ENCODE assay signal across 26 cellular contexts in the genomic region with DNA sequence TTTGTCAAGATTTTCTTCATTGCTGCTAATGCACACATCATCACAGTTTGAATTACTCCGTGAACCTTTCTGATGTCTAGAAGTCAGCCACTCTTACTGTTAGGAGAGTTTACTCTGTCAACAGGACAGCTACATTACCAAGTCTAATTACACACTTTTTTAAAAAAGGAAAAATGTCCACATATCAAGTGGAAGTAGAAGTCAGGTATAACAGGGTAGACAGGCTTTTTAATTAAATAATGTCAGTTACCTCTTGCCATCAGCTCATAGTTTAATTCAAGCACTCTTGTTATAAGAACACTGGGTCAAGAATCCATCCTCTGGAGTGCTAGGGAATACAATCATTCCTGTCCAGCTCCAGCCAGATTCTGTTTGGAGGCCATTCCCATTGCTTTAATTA.
"Had no signal": no experiment of that assay in that cellular context is flagged by ENCODE, and none has a peak within 500 bp of the region (broad histone marks: within the 10 kb centered on the region; RNA-seq: fewer than 3 reads in every experiment).

No MANE protein-coding gene starts in this region.

- H3K27me3 ChIP-seq: adrenal gland, body of pancreas, colonic mucosa, esophagus squamous epithelium, gastroesophageal sphincter had no signal

- H3K27ac ChIP-seq: adrenal gland, body of pancreas, colonic mucosa, epithelial cell of prostate, esophagus squamous epithelium, gastroesophageal sphincter, heart right ventricle had no signal

- H3K9me3 ChIP-seq: adrenal gland, body of pancreas, colonic mucosa, esophagus squamous epithelium, gastroesophageal sphincter had no signal

- ATAC-seq: activated CD8-positive, alpha-beta T cell treated with anti-CD3 and anti-CD28 coated beads for 36 hours; activated T-cell treated with anti-CD3 and anti-CD28 coated beads, Interleukin-2, amount 50 U/mL, for 4 hours; activated T-helper 17 cell treated with anti-CD3 and anti-CD28 coated beads, Interleukin-2, amount 50 U/mL, for 72 hours; body of pancreas; gastroesophageal sphincter; heart right ventricle; WTC11 had no signal

- DNase-seq: activated CD4-positive, alpha-beta T cell treated with anti-CD3 and anti-CD28 coated beads for 1 hour; activated CD4-positive, alpha-beta T cell treated with anti-CD3 and anti-CD28 coated beads for 48 hours; activated CD4-positive, alpha-beta T cell treated with anti-CD3 and anti-CD28 coated beads, Interleukin-2, amount 50 U/mL, for 1 hour; activated CD4-positive, alpha-beta T cell treated with anti-CD3 and anti-CD28 coated beads, Interleukin-2, amount 50 U/mL, for 48 hours; activated CD8-positive, alpha-beta memory T cell treated with anti-CD3 and anti-CD28 coated beads for 24 hours; activated CD8-positive, alpha-beta T cell treated with anti-CD3 and anti-CD28 coated beads for 36 hours; activated effector memory CD4-positive, alpha-beta T cell treated with Interleukin-2 at 50 U/mL for 16 hours; activated gamma-delta T cell treated with Interleukin-2 at 50 U/mL for 16 hours; activated naive CD4-positive, alpha-beta T cell treated with anti-CD3 and anti-CD28 coated beads, Interleukin-2, amount 50 U/mL, for 16 hours; activated naive CD4-positive, alpha-beta T cell treated with Interleukin-2 at 50 U/mL for 16 hours; activated T-cell treated with anti-CD3 and anti-CD28 coated beads, Interleukin-2, amount 50 U/mL, for 4 hours; adrenal gland; amygdala; aorta; body of pancreas; caudate nucleus; colonic mucosa; effector CD8-positive, alpha-beta T cell; esophagus squamous epithelium; foreskin melanocyte; heart right ventricle; T-helper 2 cell had no signal

- H3K4me3 ChIP-seq: adrenal gland, body of pancreas, colonic mucosa, esophagus squamous epithelium, gastroesophageal sphincter, heart right ventricle had no signal

- H3K36me3 ChIP-seq: adrenal gland, colonic mucosa, esophagus squamous epithelium, gastroesophageal sphincter, heart right ventricle had no signal

- H3K4me1 ChIP-seq: adrenal gland, body of pancreas, colonic mucosa, esophagus squamous epithelium, gastroesophageal sphincter, heart right ventricle had no signal
